Comparison of ENCODE assay signal across 16 cellular contexts in the genomic region with DNA sequence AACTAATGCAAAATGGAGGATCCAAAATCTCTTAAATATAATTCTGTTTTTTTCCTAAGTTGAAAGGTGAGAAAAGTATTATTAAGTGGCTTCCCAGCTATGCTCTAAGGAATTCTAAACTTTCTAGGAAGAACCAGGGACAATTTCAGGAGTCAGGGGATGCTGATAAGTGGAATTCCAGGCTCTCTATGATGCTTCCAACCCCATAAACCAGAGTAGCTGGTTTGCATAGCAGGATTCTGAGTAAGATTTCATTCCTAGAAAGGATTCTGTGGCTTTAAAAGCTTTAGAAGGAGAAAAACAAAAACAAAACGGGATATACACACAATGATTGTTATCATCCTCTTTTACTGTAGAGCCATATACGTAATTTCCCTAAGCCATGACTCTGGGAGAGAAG.
A peak's percentile ranks its signal among the peaks of the same experiment; 100 is the strongest.
DNase-seq lines count a peak whose midpoint lies in the region; ATAC-seq and TF ChIP-seq lines count a peak whose summit lies in the region.
"Had no signal": no experiment of that assay in that cellular context is flagged by ENCODE, and none has a peak within 500 bp of the region (broad histone marks: within the 10 kb centered on the region; RNA-seq: fewer than 3 reads in every experiment).

No MANE protein-coding gene starts in this region.

- H2AFZ ChIP-seq in GM23248: no peak overlapping the region
- H2AFZ ChIP-seq in PC-3 (ENCODE audit: low read length): no peak overlapping the region

- WGBS in GM23248 (ENCODE audit: low coverage in 1 of 2, low lambda C conversion rate in 2 of 2, missing lambda C conversion rate in 2 of 2), 2 experiments: 91 to 98% methylated on average over 2 of the region's 2 CpGs
- 79 to 88% (median 83%) methylated on average over 2 of the region's 2 CpGs for WGBS in stomach, 5 donors
- WGBS in aorta, 2 donors: 71 to 77% methylated on average over 2 of the region's 2 CpGs

- in situ Hi-C loops in GM23248 (cut with MboI): no loop called here

- intact Hi-C loops in PC-3 (cut with micrococcal nuclease) (no loop called here), stomach (cut with DNase I; ENCODE audit: low total_unique reads) (no loop called here), aorta (cut with DNase I) (no loop called here)

- H3K4me1 ChIP-seq in GM23248 (ENCODE audit: insufficient read depth) (peaks cover under 1% of the 10 kb centered on the region), PC-3 (ENCODE audit: insufficient read depth, low read length) (no peaks in the 10 kb centered on the region), stomach (no peaks in the 10 kb centered on the region), aorta (ENCODE audit: control insufficient read depth in 1 of 2, insufficient read depth in 2 of 2, low read length in 2 of 2) (no peaks in the 10 kb centered on the region)
- H3K4me1 ChIP-seq: SJCRH30 had no signal

- no peak overlapping the region for H3K4me2 ChIP-seq in GM23248 (ENCODE audit: unreplicated experiment)
- no peak overlapping the region for H3K4me2 ChIP-seq in PC-3 (ENCODE audit: low read length)

- H3K9me2 ChIP-seq in GM23248 (ENCODE audit: insufficient read depth) (no peaks in the 10 kb centered on the region), PC-3 (replicated peaks; ENCODE audit: low read length) (no peaks in the 10 kb centered on the region)

- no TSS peak for BruUV-seq in PC-3 (replicated peaks; lab: Mats Ljungman, UMichigan)

- no peaks in the 10 kb centered on the region for H3K9me3 ChIP-seq in GM23248 (ENCODE audit: low read depth)
- H3K9me3 ChIP-seq in PC-3 (ENCODE audit: low read length): no peaks in the 10 kb centered on the region
- peaks cover 0 to 4% (median 0%) of the 10 kb centered on the region in 4 donors for H3K9me3 ChIP-seq in stomach
- no peaks in the 10 kb centered on the region for H3K9me3 ChIP-seq in aorta (ENCODE audit: control insufficient read depth, low read length)
- H3K9me3 ChIP-seq: SJCRH30 had no signal

- H3K27ac ChIP-seq in GM23248 (no peak overlapping the region), PC-3 (ENCODE audit: low read length) (no peak overlapping the region), stomach (no peak overlapping the region), aorta (ENCODE audit: low read depth in 1 of 2, low read length in 2 of 2) (no peak overlapping the region)
- H3K27ac ChIP-seq: HL-60, SJCRH30 had no signal

- H3K36me3 ChIP-seq in GM23248 (ENCODE audit: low read depth) (no peaks in the 10 kb centered on the region), PC-3 (ENCODE audit: low read depth, low read length) (no peaks in the 10 kb centered on the region), stomach (peaks cover 0 to 4% (median 0%) of the 10 kb centered on the region in 4 donors), aorta (ENCODE audit: control insufficient read depth in 1 of 2, insufficient read depth in 2 of 2, low read length in 1 of 2) (no peaks in the 10 kb centered on the region)
- H3K36me3 ChIP-seq: SJCRH30 had no signal

- CTCF ChIA-PET in PC-3 (lab: Charles Lee): no interaction called here

- POLR2A ChIA-PET in PC-3 (lab: Charles Lee; ENCODE audit: unreplicated experiment): no interaction called here

- H3F3A ChIP-seq in GM23248 (ENCODE audit: insufficient read depth): 0 out of 2 replicates have a peak, but pooled peaks cover 6% of the 10 kb centered on the region
- no peaks in the 10 kb centered on the region for H3F3A ChIP-seq in PC-3 (ENCODE audit: low read length, unreplicated experiment)

- H3K79me2 ChIP-seq in GM23248 (ENCODE audit: insufficient read depth) (0 out of 2 replicates have a peak, but pooled peaks cover 5% of the 10 kb centered on the region), PC-3 (ENCODE audit: low read length) (no peaks in the 10 kb centered on the region)

- DNase-seq in GM23248 (peak; percentile 10), PC-3 (peak; percentile 5), fibroblast of villous mesenchyme (ENCODE audit: low read depth) (peak; percentile 27), renal cortical epithelial cell (ENCODE audit: low read depth) (peak; percentile 10), stomach (no peak), NCI-H748 treated with DMSO at 0.1 percent for 48 hours (lab: John Stamatoyannopoulos, UW) (no peak), aorta (no peak), SK-N-DZ (ENCODE audit: low spot score) (no peak)
- DNase-seq: AML-193, COR-L47, DMS153, NCI-H187 treated with DMSO at 0.1 percent for 48 hours, NCI-H2171, NCI-H774, SJCRH30 had no signal

- ATAC-seq in PC-3 (no peak), aorta (ENCODE audit: low FRiP score) (no peak)

- H3K4me3 ChIP-seq in GM23248 (no peak overlapping the region), PC-3 (ENCODE audit: low read length) (no peak overlapping the region), fibroblast of villous mesenchyme (ENCODE audit: low read depth, low read length) (no peak overlapping the region), stomach (no peak overlapping the region), aorta (ENCODE audit: low read length in 2 of 2) (no peak overlapping the region)
- H3K4me3 ChIP-seq: SJCRH30 had no signal

- H4K20me1 ChIP-seq in GM23248 (ENCODE audit: insufficient read depth): no peaks in the 10 kb centered on the region
- no peaks in the 10 kb centered on the region for H4K20me1 ChIP-seq in PC-3 (ENCODE audit: low read length)

- TF ChIP-seq POLR2A in stomach (IDR thresholded peaks at IDR 0.05): no peak

- H3K27me3 ChIP-seq in GM23248 (replicated peaks; ENCODE audit: insufficient read depth) (no peaks in the 10 kb centered on the region), PC-3 (ENCODE audit: low read length) (no peaks in the 10 kb centered on the region), stomach (no peaks in the 10 kb centered on the region), aorta (ENCODE audit: control insufficient read depth in 1 of 2, insufficient read depth in 2 of 2, low read length in 1 of 2) (no peaks in the 10 kb centered on the region)
- H3K27me3 ChIP-seq: SJCRH30 had no signal

- no peak for TF ChIP-seq EP300 in stomach (IDR thresholded peaks at IDR 0.05)

- TF ChIP-seq CTCF in PC-3 (conservative IDR thresholded peaks at IDR 0.05; ENCODE audit: low read depth, low read length) (no peak), fibroblast of villous mesenchyme (IDR thresholded peaks at IDR 0.05; ENCODE audit: insufficient read depth, low read depth, low read length) (no peak), stomach (IDR thresholded peaks at IDR 0.05) (no peak)

- H3K9ac ChIP-seq in GM23248: no peak overlapping the region
- H3K9ac ChIP-seq in PC-3 (ENCODE audit: low read length): no peak overlapping the region

Comparison
In these comparisons a context has a peak if more than half of its experiments do, and no peak if none do; other contexts are left out.
1. DNase-seq: peak in GM23248 (single experiment), PC-3 (single experiment), fibroblast of villous mesenchyme (single experiment) and renal cortical epithelial cell (single experiment); none in stomach (single experiment), NCI-H748 treated with DMSO at 0.1 percent for 48 hours (single experiment), aorta (0 of 2) and SK-N-DZ (single experiment).